In the genomic region with DNA sequence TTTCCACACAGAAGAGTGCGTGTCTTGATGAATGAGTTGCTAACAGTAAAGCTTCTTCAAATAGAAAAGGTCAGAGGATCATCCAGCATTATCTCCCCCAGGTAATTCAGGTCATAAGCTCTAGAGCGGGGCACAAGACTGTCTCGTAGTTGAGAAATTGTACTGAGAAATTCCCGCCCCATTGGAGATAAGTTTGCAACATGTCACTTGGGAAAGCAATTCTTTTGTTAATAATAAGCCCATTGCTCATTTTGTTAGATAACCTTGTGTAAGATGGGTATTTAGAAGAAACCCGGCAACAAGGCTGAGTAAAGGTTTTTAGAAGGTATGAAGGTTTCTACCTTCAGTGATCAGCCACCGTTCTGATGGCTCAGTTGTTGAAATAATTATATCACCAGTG, we compare ENCODE assay signal across 34 cellular contexts.
"Had no signal": no experiment of that assay in that cellular context is flagged by ENCODE, and none has a peak within 500 bp of the region (broad histone marks: within the 10 kb centered on the region; RNA-seq: fewer than 3 reads in every experiment).

No MANE protein-coding gene starts in this region.

- ATAC-seq: activated CD4-positive, CD25-positive, alpha-beta regulatory T cell treated with anti-CD3 and anti-CD28 coated beads, Interleukin-2, amount 50 U/mL, for 24 hours; activated CD8-positive, alpha-beta memory T cell treated with anti-CD3 and anti-CD28 coated beads, Interleukin-2, amount 10 ng/mL, durations not matched to agents 7 days and 5 days; activated CD8-positive, alpha-beta T cell treated with anti-CD3 and anti-CD28 coated beads, Interleukin-2, amount 10 ng/mL, durations not matched to agents 7 days and 5 days; activated naive CD4-positive, alpha-beta T cell treated with anti-CD3 and anti-CD28 coated beads, Interleukin-2, amount 50 U/mL, for 72 hours; foreskin keratinocyte; gastrocnemius medialis; T-helper 17 cell had no signal

- FAIRE-seq: endometrium, endothelial cell of umbilical vein had no signal

- H3K27ac Mint-ChIP-seq: activated B cell treated with CpG ODN at 0.5 μM for 24 hours; activated CD4-positive, alpha-beta memory T cell treated with anti-CD3 and anti-CD28 coated beads for 36 hours; activated CD8-positive, alpha-beta memory T cell treated with anti-CD3 and anti-CD28 coated beads, Interleukin-2, amount 10 ng/mL, durations not matched to agents 7 days and 5 days; activated CD8-positive, alpha-beta T cell treated with anti-CD3 and anti-CD28 coated beads, Interleukin-2, amount 10 ng/mL, durations not matched to agents 7 days and 5 days; activated naive CD4-positive, alpha-beta T cell treated with anti-CD3 and anti-CD28 coated beads, Interleukin-2, amount 10 ng/mL, durations not matched to agents 7 days and 5 days; activated naive CD4-positive, alpha-beta T cell treated with anti-CD3 and anti-CD28 coated beads, Interleukin-2, amount 50 U/mL, for 72 hours; activated naive CD8-positive, alpha-beta T cell treated with anti-CD3 and anti-CD28 coated beads, Interleukin-2, amount 10 ng/mL, durations not matched to agents 7 days and 5 days; activated T-helper 1 cell treated with anti-CD3 and anti-CD28 coated beads, Interleukin-12 subunit alpha, Interleukin-12 subunit beta, Interleukin-2, Interleukin-4 antibody, amounts not matched to agents 30 ng/mL and 10 ng/mL and 1 ng/mL, durations not matched to agents 14 hours and 24 hours and 36 hours; activated T-helper 2 cell treated with anti-CD3 and anti-CD28 coated beads, Interferon-gamma antibody, Interleukin-2, Interleukin-4, amounts not matched to agents 10 μg/mL and 5 μg/mL and 100 μg/mL, durations not matched to agents 14 hours and 24 hours and 36 hours; brain; T-helper 17 cell; T-helper 2 cell treated with Interferon-gamma antibody and Interleukin-4, amounts not matched to agents 5 μg/mL and 100 μg/mL, for 36 hours had no signal

- DNase-seq: activated B cell treated with CpG ODN at 0.5 μM for 24 hours; activated CD4-positive, alpha-beta memory T cell treated with anti-CD3 and anti-CD28 coated beads for 36 hours; activated CD4-positive, alpha-beta T cell treated with anti-CD3 and anti-CD28 coated beads for 48 hours; activated CD8-positive, alpha-beta memory T cell treated with anti-CD3 and anti-CD28 coated beads, Interleukin-2, amount 10 ng/mL, durations not matched to agents 7 days and 5 days; activated CD8-positive, alpha-beta memory T cell treated with anti-CD3 and anti-CD28 coated beads, Interleukin-2, amount 50 U/mL, for 4 hours; activated CD8-positive, alpha-beta T cell treated with anti-CD3 and anti-CD28 coated beads, Interleukin-2, amount 10 ng/mL, durations not matched to agents 7 days and 5 days; activated effector memory CD4-positive, alpha-beta T cell treated with anti-CD3 and anti-CD28 coated beads, Interleukin-2, amount 50 U/mL, for 16 hours; activated naive CD4-positive, alpha-beta T cell treated with anti-CD3 and anti-CD28 coated beads, Interleukin-2, amount 10 ng/mL, durations not matched to agents 7 days and 5 days; activated naive CD8-positive, alpha-beta T cell treated with anti-CD3 and anti-CD28 coated beads, Interleukin-2, amount 10 ng/mL, durations not matched to agents 7 days and 5 days; activated T-cell treated with anti-CD3 and anti-CD28 coated beads, Interleukin-2, amount 50 U/mL, for 1 hour; activated T-cell treated with anti-CD3 and anti-CD28 coated beads, Interleukin-2, amount 50 U/mL, for 48 hours; central memory CD4-positive, alpha-beta T cell; cerebellar nuclear complex; colonic mucosa; effector CD8-positive, alpha-beta T cell; foreskin keratinocyte; gastrocnemius medialis; glutamatergic neuron; T-helper 1 cell; T-helper 17 cell; T1000; WERI-Rb-1 had no signal

- H3K9me3 Mint-ChIP-seq: activated B cell treated with CpG ODN at 0.5 μM for 24 hours; activated CD4-positive, alpha-beta memory T cell treated with anti-CD3 and anti-CD28 coated beads for 36 hours; activated naive CD4-positive, alpha-beta T cell treated with anti-CD3 and anti-CD28 coated beads, Interleukin-2, amount 10 ng/mL, durations not matched to agents 7 days and 5 days; activated naive CD4-positive, alpha-beta T cell treated with anti-CD3 and anti-CD28 coated beads, Interleukin-2, amount 50 U/mL, for 72 hours; activated naive CD8-positive, alpha-beta T cell treated with anti-CD3 and anti-CD28 coated beads, Interleukin-2, amount 10 ng/mL, durations not matched to agents 7 days and 5 days; activated T-helper 1 cell treated with anti-CD3 and anti-CD28 coated beads, Interleukin-12 subunit alpha, Interleukin-12 subunit beta, Interleukin-2, Interleukin-4 antibody, amounts not matched to agents 30 ng/mL and 10 ng/mL and 1 ng/mL, durations not matched to agents 14 hours and 24 hours and 36 hours; activated T-helper 2 cell treated with anti-CD3 and anti-CD28 coated beads, Interferon-gamma antibody, Interleukin-2, Interleukin-4, amounts not matched to agents 10 μg/mL and 5 μg/mL and 100 μg/mL, durations not matched to agents 14 hours and 24 hours and 36 hours; brain; T-helper 2 cell treated with Interferon-gamma antibody and Interleukin-4, amounts not matched to agents 5 μg/mL and 100 μg/mL, for 36 hours had no signal

- H3K36me3 ChIP-seq: breast epithelium, colonic mucosa, WERI-Rb-1 had no signal

- H3K27me3 Mint-ChIP-seq: activated B cell treated with CpG ODN at 0.5 μM for 24 hours; activated CD4-positive, alpha-beta memory T cell treated with anti-CD3 and anti-CD28 coated beads for 36 hours; activated CD8-positive, alpha-beta memory T cell treated with anti-CD3 and anti-CD28 coated beads, Interleukin-2, amount 10 ng/mL, durations not matched to agents 7 days and 5 days; activated naive CD4-positive, alpha-beta T cell treated with anti-CD3 and anti-CD28 coated beads, Interleukin-2, amount 10 ng/mL, durations not matched to agents 7 days and 5 days; activated naive CD8-positive, alpha-beta T cell treated with anti-CD3 and anti-CD28 coated beads, Interleukin-2, amount 10 ng/mL, durations not matched to agents 7 days and 5 days; T-helper 17 cell had no signal

- H3K4me1 ChIP-seq: breast epithelium, colonic mucosa had no signal

- H3K4me3 ChIP-seq: ascending aorta, breast epithelium, cardiac muscle cell, colonic mucosa, gastrocnemius medialis had no signal

- H3K4me1 Mint-ChIP-seq: activated B cell treated with CpG ODN at 0.5 μM for 24 hours, brain had no signal

- H3K36me3 Mint-ChIP-seq: activated naive CD4-positive, alpha-beta T cell treated with anti-CD3 and anti-CD28 coated beads, Interleukin-2, amount 10 ng/mL, durations not matched to agents 7 days and 5 days had no signal

- H3K27me3 ChIP-seq: ascending aorta, breast epithelium, cardiac muscle cell, colonic mucosa, foreskin keratinocyte, gastrocnemius medialis had no signal

- H3K4me3 Mint-ChIP-seq: activated B cell treated with CpG ODN at 0.5 μM for 24 hours; activated CD4-positive, alpha-beta memory T cell treated with anti-CD3 and anti-CD28 coated beads for 36 hours; activated CD8-positive, alpha-beta memory T cell treated with anti-CD3 and anti-CD28 coated beads, Interleukin-2, amount 10 ng/mL, durations not matched to agents 7 days and 5 days; activated CD8-positive, alpha-beta T cell treated with anti-CD3 and anti-CD28 coated beads, Interleukin-2, amount 10 ng/mL, durations not matched to agents 7 days and 5 days; activated naive CD4-positive, alpha-beta T cell treated with anti-CD3 and anti-CD28 coated beads, Interleukin-2, amount 10 ng/mL, durations not matched to agents 7 days and 5 days; activated naive CD8-positive, alpha-beta T cell treated with anti-CD3 and anti-CD28 coated beads, Interleukin-2, amount 10 ng/mL, durations not matched to agents 7 days and 5 days; activated T-helper 1 cell treated with anti-CD3 and anti-CD28 coated beads, Interleukin-12 subunit alpha, Interleukin-12 subunit beta, Interleukin-2, Interleukin-4 antibody, amounts not matched to agents 30 ng/mL and 10 ng/mL and 1 ng/mL, durations not matched to agents 14 hours and 24 hours and 36 hours; brain; T-helper 17 cell; T-helper 2 cell treated with Interferon-gamma antibody and Interleukin-4, amounts not matched to agents 5 μg/mL and 100 μg/mL, for 36 hours had no signal

- H3K27ac ChIP-seq: ascending aorta, breast epithelium, cardiac muscle cell, colonic mucosa, epithelial cell of prostate, foreskin keratinocyte, gastrocnemius medialis, WERI-Rb-1 had no signal

- H3K9me3 ChIP-seq: ascending aorta, breast epithelium, colonic mucosa, gastrocnemius medialis had no signal
